In genomic region chr2:104584393-104584792, GRCh38 we compare ENCODE assay signal across 20 cellular contexts.
"Had no signal": no experiment of that assay in that cellular context is flagged by ENCODE, and none has a peak within 500 bp of the region (broad histone marks: within the 10 kb centered on the region; RNA-seq: fewer than 3 reads in every experiment).

No MANE protein-coding gene starts in this region.

- H3K9me3 Mint-ChIP-seq: activated B cell treated with CpG ODN at 0.5 μM for 24 hours; activated CD8-positive, alpha-beta T cell treated with anti-CD3 and anti-CD28 coated beads for 36 hours; activated naive CD4-positive, alpha-beta T cell treated with anti-CD3 and anti-CD28 coated beads, Interleukin-2, amount 50 U/mL, for 24 hours; activated T-cell treated with anti-CD3 and anti-CD28 coated beads, Interleukin-2, amount 50 U/mL, for 4 hours had no signal

- DNase-seq: activated B cell treated with CpG ODN at 0.5 μM for 24 hours; activated CD4-positive, alpha-beta T cell treated with anti-CD3 and anti-CD28 coated beads for 48 hours; activated CD8-positive, alpha-beta T cell treated with anti-CD3 and anti-CD28 coated beads for 36 hours; activated effector memory CD4-positive, alpha-beta T cell treated with Interleukin-2 at 50 U/mL for 16 hours; activated T-cell treated with anti-CD3 and anti-CD28 coated beads, Interleukin-2, amount 50 U/mL, for 4 hours; adrenal gland; left colon; mucosa of descending colon; naive thymus-derived CD4-positive, alpha-beta T cell; retina; stimulated activated CD4-positive, alpha-beta T cell treated with anti-CD3 and anti-CD28 coated beads, Interleukin-12 subunit alpha, Interleukin-12 subunit beta, amount 100 ng/mL, for 4 hours; stimulated activated CD4-positive, alpha-beta T cell treated with anti-CD3 and anti-CD28 coated beads, Interleukin-2, amount 100 ng/mL, for 48 hours; stimulated activated naive B cell treated with anti-CD40 and anti-IgM and Interleukin-4, amounts not matched to agents 10 μg/mL and 1 μg/mL and 100 μg/mL, for 72 hours; T-helper 2 cell; tibial artery; uterus had no signal

- H3K27me3 ChIP-seq: adrenal gland, tibial artery, uterus had no signal

- H3K4me1 ChIP-seq: adrenal gland, tibial artery, uterus had no signal

- H3K27me3 Mint-ChIP-seq: activated B cell treated with CpG ODN at 0.5 μM for 24 hours; activated CD8-positive, alpha-beta T cell treated with anti-CD3 and anti-CD28 coated beads for 36 hours had no signal

- H3K36me3 Mint-ChIP-seq: activated naive CD4-positive, alpha-beta T cell treated with anti-CD3 and anti-CD28 coated beads, Interleukin-2, amount 50 U/mL, for 24 hours; naive thymus-derived CD4-positive, alpha-beta T cell; stimulated activated naive B cell treated with anti-CD40 and anti-IgM and Interleukin-4, amounts not matched to agents 10 μg/mL and 1 μg/mL and 100 μg/mL, for 72 hours had no signal

- H3K4me1 Mint-ChIP-seq: activated B cell treated with CpG ODN at 0.5 μM for 24 hours; activated naive CD4-positive, alpha-beta T cell treated with anti-CD3 and anti-CD28 coated beads, Interleukin-2, amount 50 U/mL, for 24 hours; naive thymus-derived CD4-positive, alpha-beta T cell; stimulated activated naive B cell treated with anti-CD40 and anti-IgM and Interleukin-4, amounts not matched to agents 10 μg/mL and 1 μg/mL and 100 μg/mL, for 72 hours had no signal

- H3K27ac ChIP-seq: adrenal gland, tibial artery, uterus had no signal

- H3K4me3 ChIP-seq: adrenal gland, lung, mucosa of descending colon, tibial artery, uterus had no signal

- H3K36me3 ChIP-seq: adrenal gland, tibial artery, uterus had no signal

- FAIRE-seq: islet of Langerhans, TTC549 had no signal

- H3K4me3 Mint-ChIP-seq: activated B cell treated with CpG ODN at 0.5 μM for 24 hours; activated CD8-positive, alpha-beta T cell treated with anti-CD3 and anti-CD28 coated beads for 36 hours; activated naive CD4-positive, alpha-beta T cell treated with anti-CD3 and anti-CD28 coated beads, Interleukin-2, amount 50 U/mL, for 24 hours; activated T-cell treated with anti-CD3 and anti-CD28 coated beads, Interleukin-2, amount 50 U/mL, for 4 hours; naive thymus-derived CD4-positive, alpha-beta T cell; stimulated activated naive B cell treated with anti-CD40 and anti-IgM and Interleukin-4, amounts not matched to agents 10 μg/mL and 1 μg/mL and 100 μg/mL, for 72 hours had no signal

- H3K9me3 ChIP-seq: adrenal gland, mucosa of descending colon, tibial artery, uterus had no signal

- H3K27ac Mint-ChIP-seq: activated B cell treated with CpG ODN at 0.5 μM for 24 hours; activated CD8-positive, alpha-beta T cell treated with anti-CD3 and anti-CD28 coated beads for 36 hours; activated naive CD4-positive, alpha-beta T cell treated with anti-CD3 and anti-CD28 coated beads, Interleukin-2, amount 50 U/mL, for 24 hours; naive thymus-derived CD4-positive, alpha-beta T cell; stimulated activated naive B cell treated with anti-CD40 and anti-IgM and Interleukin-4, amounts not matched to agents 10 μg/mL and 1 μg/mL and 100 μg/mL, for 72 hours had no signal
